11 cellular contexts compared by ENCODE assay signal in the genomic region with DNA sequence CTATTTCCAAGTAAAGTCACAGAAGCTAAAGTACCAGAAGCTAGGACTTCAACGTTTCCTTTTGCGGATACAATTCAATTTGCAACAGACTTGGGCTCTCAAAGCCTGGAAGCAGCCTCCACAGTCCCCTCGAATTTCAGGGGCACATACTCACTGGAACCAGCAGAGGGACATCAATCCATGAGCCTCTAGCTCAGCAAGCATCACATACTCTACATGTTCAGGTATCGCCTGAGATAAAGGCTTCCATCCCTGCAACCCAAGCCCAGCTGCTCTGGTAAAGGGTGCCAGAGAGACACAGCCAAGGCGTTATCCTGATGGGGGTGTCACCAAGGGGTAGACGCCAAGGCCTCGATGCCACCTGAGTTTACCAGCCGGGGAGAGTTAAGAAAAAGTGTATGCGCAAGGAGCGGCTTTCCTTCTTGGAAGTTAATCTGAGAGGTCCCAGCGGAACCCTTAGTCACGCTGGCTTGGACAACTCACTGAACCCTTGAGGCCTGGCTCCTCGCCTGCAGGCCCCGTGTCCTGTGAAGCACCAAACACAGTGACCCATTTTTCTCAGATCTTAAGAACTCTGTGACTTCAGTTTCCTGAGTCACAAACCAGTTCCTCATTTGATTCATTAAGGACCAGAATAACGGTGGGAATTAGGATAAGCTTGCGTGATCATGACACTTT. TPM values are rescaled to one million over a fixed set of nuclear protein-coding genes. Genes with fewer than 3 reads are reported as not detected.
A peak's percentile ranks its signal among the peaks of the same experiment; 100 is the strongest.
DNase-seq lines count a peak whose midpoint lies in the region; ATAC-seq, FAIRE-seq and TF ChIP-seq lines count a peak whose summit lies in the region.
"Had no signal": no experiment of that assay in that cellular context is flagged by ENCODE, and none has a peak within 500 bp of the region (broad histone marks: within the 10 kb centered on the region; RNA-seq: fewer than 3 reads in every experiment).

No MANE protein-coding gene starts in this region.

- no peak overlapping the region for H3K4me3 Mint-ChIP-seq in CD8-positive, alpha-beta T cell

- no peak for FAIRE-seq in keratinocyte (lab: Jason Lieb, UNC)

- no peaks in the 10 kb centered on the region for H3K9me3 ChIP-seq in right atrium auricular region
- no peaks in the 10 kb centered on the region for H3K9me3 ChIP-seq in keratinocyte (ENCODE audit: control insufficient read depth, low read depth, low read length)
- H3K9me3 ChIP-seq in MM.1S (replicated peaks; ENCODE audit: insufficient read depth, low read length) = no peaks in the 10 kb centered on the region
- no peaks in the 10 kb centered on the region for H3K9me3 ChIP-seq in CD8-positive, alpha-beta T cell (ENCODE audit: low read length)
- H3K9me3 ChIP-seq: SJCRH30 had no signal

- no peaks in the 10 kb centered on the region for H3K9me2 ChIP-seq in MM.1S (replicated peaks; ENCODE audit: insufficient read depth, low read length)

- intact Hi-C loops in Right ventricle myocardium inferior (cut with DNase I) = no loop called here
- intact Hi-C loops in CD8-positive, alpha-beta T cell (cut with DNase I, micrococcal nuclease) = no loop called here

- H3K9ac ChIP-seq in keratinocyte (ENCODE audit: control insufficient read depth, extremely low read depth, insufficient read depth, low read length) (no peak overlapping the region), MM.1S (ENCODE audit: low read length) (no peak overlapping the region)

- H3K27me3 Mint-ChIP-seq in CD8-positive, alpha-beta T cell (ENCODE audit: low read depth) = no peaks in the 10 kb centered on the region

- H3K4me1 ChIP-seq in right atrium auricular region = no peaks in the 10 kb centered on the region
- H3K4me1 ChIP-seq in keratinocyte (ENCODE audit: control insufficient read depth, extremely low read depth, insufficient read depth, low read length) = no peaks in the 10 kb centered on the region
- no peaks in the 10 kb centered on the region for H3K4me1 ChIP-seq in MM.1S (ENCODE audit: low read length)
- H3K4me1 ChIP-seq in CD8-positive, alpha-beta T cell (ENCODE audit: insufficient read depth, low read length) = no peaks in the 10 kb centered on the region

- H3K4me1 Mint-ChIP-seq in CD8-positive, alpha-beta T cell (ENCODE audit: low read depth) = no peaks in the 10 kb centered on the region

- CTCF ChIA-PET in CD8-positive, alpha-beta T cell (lab: Charles Lee) = interaction anchor here (1.2 to 1.9 kb wide), 3 partner anchors 9 to 369 kb away, joined by 3 to 4 read pairs (median 4); no protein-coding TSS in a partner anchor

- no peaks in the 10 kb centered on the region for H3K9me3 Mint-ChIP-seq in CD8-positive, alpha-beta T cell

- peak; percentile 58 for ATAC-seq in Right ventricle myocardium inferior
- ATAC-seq in HG03378 (IDR thresholded peaks at IDR 0.05; ENCODE audit: unreplicated experiment) = no peak
- ATAC-seq in CD8-positive, alpha-beta T cell = no peak

- no peak overlapping the region for H3K27ac Mint-ChIP-seq in CD8-positive, alpha-beta T cell

- H3F3A ChIP-seq in MM.1S (ENCODE audit: insufficient read depth, low read length) = no peaks in the 10 kb centered on the region

- H2AFZ ChIP-seq in keratinocyte (ENCODE audit: control insufficient read depth, low read length) (no peak overlapping the region), MM.1S (ENCODE audit: low read length) (no peak overlapping the region)

- POLR2A ChIA-PET in CD8-positive, alpha-beta T cell (lab: Charles Lee) = interaction anchor here (1.6 kb wide), 1 partner anchor 12 kb away, joined by 4 read pairs; no protein-coding TSS in a partner anchor

- H3K9me1 ChIP-seq in keratinocyte (ENCODE audit: control insufficient read depth, extremely low read depth, insufficient read depth, low read length) = no peaks in the 10 kb centered on the region

- H4K20me1 ChIP-seq in keratinocyte (ENCODE audit: control insufficient read depth, extremely low read depth, insufficient read depth, low read length) = peaks cover 3% of the 10 kb centered on the region
- H4K20me1 ChIP-seq in MM.1S (ENCODE audit: insufficient read depth, low read length) = no peaks in the 10 kb centered on the region

- H3K4me2 ChIP-seq in keratinocyte (ENCODE audit: control insufficient read depth, extremely low read depth, insufficient read depth, low read depth, low read length) (no peak overlapping the region), MM.1S (ENCODE audit: low read depth, low read length) (no peak overlapping the region)

- H3K27ac ChIP-seq in right atrium auricular region = no peak overlapping the region
- no peak overlapping the region for H3K27ac ChIP-seq in keratinocyte (ENCODE audit: control insufficient read depth, insufficient read depth, low read length)
- H3K27ac ChIP-seq in MM.1S (ENCODE audit: low read length) = no peak overlapping the region
- H3K27ac ChIP-seq in CD8-positive, alpha-beta T cell (ENCODE audit: low read depth, low read length) = no peak overlapping the region
- H3K27ac ChIP-seq: SJCRH30 had no signal

- H3K79me2 ChIP-seq in keratinocyte (ENCODE audit: control insufficient read depth, insufficient read depth, low read length) = no peaks in the 10 kb centered on the region
- no peaks in the 10 kb centered on the region for H3K79me2 ChIP-seq in MM.1S (ENCODE audit: low read length)

- no peak for TF ChIP-seq CTCF in right atrium auricular region (IDR thresholded peaks at IDR 0.05)
- peak; percentile 21; the same call in 1 of the 2 replicates for TF ChIP-seq CTCF in WI38 (IDR thresholded peaks at IDR 0.05; ENCODE audit: low read depth, low read length)
- peak in 2 of 3 experiments; percentile 23 to 36 for TF ChIP-seq CTCF in keratinocyte (optimal IDR thresholded peaks at IDR 0.05 in 1 of 3, IDR thresholded peaks at IDR 0.05 in 1 of 3, conservative IDR thresholded peaks at IDR 0.05 in 1 of 3; ENCODE audit: extremely low read depth in 1 of 3, insufficient read depth in 2 of 3, low read length in 3 of 3)
- TF ChIP-seq CTCF in MM.1S (IDR thresholded peaks at IDR 0.05; ENCODE audit: low read length) = no peak
- TF ChIP-seq CTCF in CD8-positive, alpha-beta T cell (IDR thresholded peaks at IDR 0.05) = no peak

- dilution Hi-C loops in keratinocyte (cut with MboI; ENCODE audit: extremely low pct_ligation_motif_present, low sequenced_read_pairs) = loop anchor here (10.0 kb wide), 1 partner anchor 547 kb away; no protein-coding TSS in a partner anchor

- DNase-seq in Right ventricle myocardium inferior (ENCODE audit: missing footprints) = no peak
- DNase-seq in right atrium auricular region (ENCODE audit: low spot score) = no peak
- DNase-seq in keratinocyte (ENCODE audit: low read depth, low spot score) = no peak
- no peak for DNase-seq in GOT3 (lab: John Stamatoyannopoulos, UW)
- no peak for DNase-seq in MM.1S
- no peak for DNase-seq in CD8-positive, alpha-beta T cell
- DNase-seq: NCI-H2081, SJCRH30 had no signal

- peaks cover 48% of the 10 kb centered on the region for H3K36me3 Mint-ChIP-seq in CD8-positive, alpha-beta T cell

- H3K27me3 ChIP-seq in right atrium auricular region = no peaks in the 10 kb centered on the region
- H3K27me3 ChIP-seq in keratinocyte (ENCODE audit: control insufficient read depth, extremely low read depth, insufficient read depth, low read length) = no peaks in the 10 kb centered on the region
- H3K27me3 ChIP-seq in MM.1S (replicated peaks; ENCODE audit: insufficient read depth, low read length) = peaks cover 7% of the 10 kb centered on the region
- no peaks in the 10 kb centered on the region for H3K27me3 ChIP-seq in CD8-positive, alpha-beta T cell (ENCODE audit: insufficient read depth, low read length)
- H3K27me3 ChIP-seq: SJCRH30 had no signal

- H3K4me3 ChIP-seq in right atrium auricular region (no peak overlapping the region), WI38 (ENCODE audit: low read depth, low read length) (no peak overlapping the region), keratinocyte (ENCODE audit: control insufficient read depth in 2 of 3, extremely low read depth in 1 of 3, insufficient read depth in 2 of 3, low read depth in 1 of 3, low read length in 3 of 3) (no peak overlapping the region), MM.1S (ENCODE audit: low read length) (no peak overlapping the region)
- no peak overlapping the region for H3K4me3 ChIP-seq in CD8-positive, alpha-beta T cell (ENCODE audit: low read depth, low read length)
- H3K4me3 ChIP-seq: SJCRH30 had no signal

- H3K36me3 ChIP-seq in right atrium auricular region (peaks cover 29% of the 10 kb centered on the region), keratinocyte (ENCODE audit: control insufficient read depth in 2 of 2, extremely low read depth in 1 of 2, insufficient read depth in 2 of 2, low read length in 2 of 2) (peaks cover 10 to 20% of the 10 kb centered on the region in 2 experiments), MM.1S (replicated peaks; ENCODE audit: insufficient read depth, low read length) (no peaks in the 10 kb centered on the region)
- H3K36me3 ChIP-seq in CD8-positive, alpha-beta T cell (ENCODE audit: insufficient read depth, low read length) = peaks cover 18% of the 10 kb centered on the region
- H3K36me3 ChIP-seq: SJCRH30 had no signal

RNA-seq across cellular contexts. Expression of a gene that starts 13.0 kb away (rescaled TPM):
- total RNA-seq in Right ventricle myocardium inferior = 9.2 TPM
- 1 to 10 TPM; 4.7 to 6.0 TPM for total RNA-seq in right atrium auricular region
- polyA plus RNA-seq in keratinocyte = 19.8 to 24.3 TPM (median 22.9 TPM) in 3 replicates
- polyA plus RNA-seq in keratinocyte (2011; ENCODE audit: low read depth) = 18.0 TPM
- 14.2 and 16.1 TPM in 2 replicates for polyA plus RNA-seq in keratinocyte (2011; cell fraction: cytosol; rRNA removed)
- 49.3 and 58.7 TPM in 2 replicates for polyA plus RNA-seq in keratinocyte (2011; cell fraction: nucleus; rRNA removed)
- polyA plus RNA-seq in keratinocyte (2012; ENCODE audit: low replicate concordance) = 14.2 and 15.2 TPM in 2 replicates
- 8.4 to 11.2 TPM (median 10.8 TPM) in 3 replicates for polyA minus RNA-seq in keratinocyte
- polyA minus RNA-seq in keratinocyte (2011; cell fraction: cytosol; rRNA and poly(A)+ RNA removed) = 5.6 TPM
- 15.1 and 16.9 TPM in 2 replicates for polyA minus RNA-seq in keratinocyte (2011; cell fraction: nucleus; rRNA and poly(A)+ RNA removed)
- 10 to 100 TPM; 28.3 to 29.1 TPM for total RNA-seq in CD8-positive, alpha-beta T cell

RNA-seq across cellular contexts. Expression of a gene that starts 21.2 kb away (rescaled TPM):
- 145 TPM for total RNA-seq in Right ventricle myocardium inferior
- 100 to 1,000 TPM in 1 of 2 donors, 10 to 100 TPM in 1; 91.8 to 101 TPM for total RNA-seq in right atrium auricular region
- polyA plus RNA-seq in keratinocyte = 124 to 216 TPM (median 193 TPM) in 3 replicates
- polyA plus RNA-seq in keratinocyte (2011; ENCODE audit: low read depth) = 40.4 TPM
- 179 and 282 TPM in 2 replicates for polyA plus RNA-seq in keratinocyte (2011; cell fraction: cytosol; rRNA removed)
- polyA plus RNA-seq in keratinocyte (2011; cell fraction: nucleus; rRNA removed) = 241 and 313 TPM in 2 replicates
- 64.5 and 271 TPM in 2 replicates for polyA plus RNA-seq in keratinocyte (2012; ENCODE audit: low replicate concordance)
- 189 to 848 TPM (median 232 TPM) in 3 replicates for polyA minus RNA-seq in keratinocyte
- polyA minus RNA-seq in keratinocyte (2011; cell fraction: cytosol; rRNA and poly(A)+ RNA removed) = 639 TPM
- 278 and 320 TPM in 2 replicates for polyA minus RNA-seq in keratinocyte (2011; cell fraction: nucleus; rRNA and poly(A)+ RNA removed)
- 1 to 10 TPM; 6.6 to 7.1 TPM for total RNA-seq in CD8-positive, alpha-beta T cell

RNA-seq across cellular contexts. Expression of a gene that starts 41.7 kb away (rescaled TPM):
- total RNA-seq in Right ventricle myocardium inferior = not detected
- total RNA-seq in right atrium auricular region = not detected
- 0.08 to 0.12 TPM in 2 of 3 replicates, not detected in the other for polyA plus RNA-seq in keratinocyte
- not detected for polyA plus RNA-seq in keratinocyte (2011; ENCODE audit: low read depth)
- 0.05 TPM in 1 of 2 replicates, not detected in the other for polyA plus RNA-seq in keratinocyte (2011; cell fraction: cytosol; rRNA removed)
- polyA plus RNA-seq in keratinocyte (2011; cell fraction: nucleus; rRNA removed) = 0.06 TPM in 1 of 2 replicates, not detected in the other
- 0.06 TPM in 1 of 2 replicates, not detected in the other for polyA plus RNA-seq in keratinocyte (2012; ENCODE audit: low replicate concordance)
- not detected in 3 replicates for polyA minus RNA-seq in keratinocyte
- polyA minus RNA-seq in keratinocyte (2011; cell fraction: cytosol; rRNA and poly(A)+ RNA removed) = not detected
- not detected in 2 replicates for polyA minus RNA-seq in keratinocyte (2011; cell fraction: nucleus; rRNA and poly(A)+ RNA removed)
- total RNA-seq in CD8-positive, alpha-beta T cell = not detected
- total RNA-seq: SJCRH30, urinary bladder had no signal
- polyA plus RNA-seq: urinary bladder had no signal

Comparison
In these comparisons a context has a peak if more than half of its experiments do, and no peak if none do; other contexts are left out.
1. CTCF ChIP-seq: peak in WI38 (single experiment) and keratinocyte (2 of 3); none in right atrium auricular region (0 of 2), MM.1S (single experiment) and CD8-positive, alpha-beta T cell (single experiment).
2. RNA of a gene that starts 21.2 kb away (total RNA-seq): 145 TPM in Right ventricle myocardium inferior (single experiment) and 91.8 to 101 TPM in right atrium auricular region; 6.6 to 7.1 TPM in CD8-positive, alpha-beta T cell; every median in the first group is over 10 times any median in the second.